In the genomic region with DNA sequence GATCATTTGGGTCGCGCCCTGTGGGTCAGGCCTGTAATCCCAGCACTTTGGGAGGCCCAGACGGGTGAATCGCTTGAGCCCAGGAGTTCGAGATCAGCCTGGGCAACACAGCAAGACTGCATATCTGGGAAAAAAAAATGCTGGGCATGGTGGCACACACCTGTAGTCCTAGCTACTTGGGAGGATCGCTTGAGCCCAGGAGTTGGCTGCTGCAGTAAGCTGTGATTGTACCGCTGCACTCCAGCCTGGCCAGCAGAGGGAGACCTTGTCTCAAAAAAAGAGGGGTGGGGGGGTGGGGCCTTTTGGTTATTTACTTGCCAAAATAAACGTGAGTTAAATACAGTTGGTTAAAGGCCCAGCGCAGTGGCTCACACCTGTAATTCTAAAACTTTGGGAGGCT, we compare ENCODE assay signal across 8 cellular contexts. TPM values are rescaled to one million over a fixed set of nuclear protein-coding genes. Genes with fewer than 3 reads are reported as not detected.
DNase-seq lines count a peak whose midpoint lies in the region; ATAC-seq and TF ChIP-seq lines count a peak whose summit lies in the region.

No MANE protein-coding gene starts in this region.

- TF ChIP-seq CTCF in heart right ventricle (IDR thresholded peaks at IDR 0.05) (peak in 5 of 9 donors; percentile 17 to 36 (median 20)), SU-DHL-6 (IDR thresholded peaks at IDR 0.05; ENCODE audit: insufficient read depth, low read length, poor library complexity, severe bottlenecking) (no peak), endodermal cell (conservative IDR thresholded peaks at IDR 0.05) (peak; percentile 69), type B pancreatic cell (conservative IDR thresholded peaks at IDR 0.05) (peak; percentile 51), mesothelial cell of epicardium (IDR thresholded peaks at IDR 0.05; ENCODE audit: unreplicated experiment) (no peak), adrenal gland (IDR thresholded peaks at IDR 0.05) (peak in 1 of 6 experiments; percentile 15)

- H2AFZ ChIP-seq in SU-DHL-6 (ENCODE audit: low read depth, low read length, severe bottlenecking): peak overlapping the region; percentile 54

- 45 to 46% methylated on average over 9 of the region's 9 CpGs for WGBS in heart right ventricle, 2 donors
- 44% methylated on average over 9 of the region's 9 CpGs for WGBS in right cardiac atrium
- WGBS in endodermal cell (ENCODE audit: insufficient coverage in 1 of 2, insufficient read length in 1 of 2), 2 experiments: 67 to 74% methylated on average over 7 to 9 of the region's 9 CpGs
- WGBS in adrenal gland, 4 donors: 45 to 54% (median 49%) methylated on average over 4 to 9 of the region's 9 CpGs

- no peak for TF ChIP-seq POLR2A in adrenal gland (IDR thresholded peaks at IDR 0.05)

- ATAC-seq in heart right ventricle (no peak), right cardiac atrium (no peak)

- H3K9me3 ChIP-seq in heart right ventricle (peaks cover 11 to 99% (median 50%) of the 10 kb centered on the region in 11 donors), right cardiac atrium (ENCODE audit: control insufficient read depth, low read length) (peaks cover 15% of the 10 kb centered on the region), SU-DHL-6 (ENCODE audit: insufficient read depth, low read length) (no peaks in the 10 kb centered on the region), endodermal cell (ENCODE audit: control insufficient read depth, low read length) (peaks cover 30% of the 10 kb centered on the region), adrenal gland (replicated peaks in 1 of 3) (peaks cover 0 to 47% (median 4%) of the 10 kb centered on the region in 3 donors)

- peaks cover 0 to 10% (median 2%) of the 10 kb centered on the region in 9 donors for H3K36me3 ChIP-seq in heart right ventricle
- peaks cover 1% of the 10 kb centered on the region; the same call in 1 of the 2 replicates for H3K36me3 ChIP-seq in SU-DHL-6 (ENCODE audit: low read length)
- peaks cover 4% of the 10 kb centered on the region for H3K36me3 ChIP-seq in endodermal cell (ENCODE audit: control insufficient read depth, insufficient read depth, low read length)
- no peaks in the 10 kb centered on the region for H3K36me3 ChIP-seq in adrenal gland (replicated peaks in 1 of 2)

- no peak overlapping the region for H3K4me2 ChIP-seq in SU-DHL-6 (ENCODE audit: low read depth, low read length, poor library complexity, severe bottlenecking)

- H3K36me3 Mint-ChIP-seq in endodermal cell (ENCODE audit: low read depth) (peaks cover 5% of the 10 kb centered on the region), type B pancreatic cell (peaks cover 7% of the 10 kb centered on the region), mesothelial cell of epicardium (peaks cover 36% of the 10 kb centered on the region)

- DNase-seq in heart right ventricle (no peak), right cardiac atrium (no peak), endodermal cell (peak; percentile 76), type B pancreatic cell (ENCODE audit: extremely low spot score, unreplicated experiment) (no peak), NCI-H1436 treated with DMSO at 0.1 percent for 48 hours (lab: John Stamatoyannopoulos, UW) (no peak), mesothelial cell of epicardium (ENCODE audit: low spot score in 2 of 2, unreplicated experiment in 2 of 2) (no peak), adrenal gland (no peak)

- H3K9me3 Mint-ChIP-seq in endodermal cell: peaks cover 24% of the 10 kb centered on the region
- peaks cover 10% of the 10 kb centered on the region for H3K9me3 Mint-ChIP-seq in type B pancreatic cell
- peaks cover 44% of the 10 kb centered on the region for H3K9me3 Mint-ChIP-seq in mesothelial cell of epicardium

- no peaks in the 10 kb centered on the region for H3K79me2 ChIP-seq in SU-DHL-6 (ENCODE audit: insufficient read depth, low read length)

- no peaks in the 10 kb centered on the region for H4K20me1 ChIP-seq in SU-DHL-6 (ENCODE audit: low read depth, low read length)

- no peak overlapping the region for H3K4me3 ChIP-seq in heart right ventricle
- no peak overlapping the region for H3K4me3 ChIP-seq in right cardiac atrium (ENCODE audit: low read length)
- no peak overlapping the region for H3K4me3 ChIP-seq in SU-DHL-6 (ENCODE audit: insufficient read depth, low read length, poor library complexity, severe bottlenecking)
- no peak overlapping the region for H3K4me3 ChIP-seq in endodermal cell (ENCODE audit: low read length)
- no peak overlapping the region for H3K4me3 ChIP-seq in adrenal gland

- H3F3A ChIP-seq in SU-DHL-6 (ENCODE audit: insufficient read depth): no peaks in the 10 kb centered on the region

- H3K9me2 ChIP-seq in SU-DHL-6 (replicated peaks; ENCODE audit: insufficient read depth, low read length): no peaks in the 10 kb centered on the region

- H3K4me1 ChIP-seq in heart right ventricle (no peaks in the 10 kb centered on the region), right cardiac atrium (ENCODE audit: control insufficient read depth, insufficient read depth, low read length) (no peaks in the 10 kb centered on the region), endodermal cell (ENCODE audit: control insufficient read depth, insufficient read depth, low read length) (no peaks in the 10 kb centered on the region), adrenal gland (replicated peaks in 1 of 2) (no peaks in the 10 kb centered on the region)

- H3K27me3 Mint-ChIP-seq in endodermal cell (ENCODE audit: insufficient read depth) (peaks cover 10% of the 10 kb centered on the region), type B pancreatic cell (no peaks in the 10 kb centered on the region), mesothelial cell of epicardium (ENCODE audit: low read depth) (no peaks in the 10 kb centered on the region)

- H3K27me3 ChIP-seq in heart right ventricle (no peaks in the 10 kb centered on the region), right cardiac atrium (ENCODE audit: control insufficient read depth, insufficient read depth) (no peaks in the 10 kb centered on the region), SU-DHL-6 (ENCODE audit: low read length) (no peaks in the 10 kb centered on the region), endodermal cell (ENCODE audit: control insufficient read depth, insufficient read depth, low read length, poor library complexity, severe bottlenecking) (no peaks in the 10 kb centered on the region), adrenal gland (no peaks in the 10 kb centered on the region)

- H3K27ac Mint-ChIP-seq in endodermal cell (no peak overlapping the region), type B pancreatic cell (no peak overlapping the region), mesothelial cell of epicardium (no peak overlapping the region)

- H3K4me3 Mint-ChIP-seq in endodermal cell (no peak overlapping the region), type B pancreatic cell (no peak overlapping the region), mesothelial cell of epicardium (no peak overlapping the region)

- H3K27ac ChIP-seq in heart right ventricle (no peak overlapping the region), right cardiac atrium (ENCODE audit: low read length) (no peak overlapping the region), SU-DHL-6 (ENCODE audit: low read depth, low read length) (no peak overlapping the region), endodermal cell (ENCODE audit: low read depth, low read length) (no peak overlapping the region), adrenal gland (no peak overlapping the region)

- H3K4me1 Mint-ChIP-seq in endodermal cell (no peaks in the 10 kb centered on the region), type B pancreatic cell (ENCODE audit: unreplicated experiment) (no peaks in the 10 kb centered on the region), mesothelial cell of epicardium (no peaks in the 10 kb centered on the region)

- H3K9ac ChIP-seq in SU-DHL-6 (ENCODE audit: low read length) (no peak overlapping the region), endodermal cell (ENCODE audit: extremely low read depth, low read length, poor library complexity, severe bottlenecking) (no peak overlapping the region)

- intact Hi-C loops in heart right ventricle (cut with DNase I): no loop called here
- intact Hi-C loops in right cardiac atrium (cut with DNase I): no loop called here
- intact Hi-C loops in adrenal gland (cut with DNase I): no loop called here

RNA-seq across cellular contexts. Expression of gene ZNF544, which starts 9.8 kb away (rescaled TPM):
- 10 to 100 TPM; 19.2 to 35.0 (median 23.7) TPM for total RNA-seq in heart right ventricle
- 10 to 100 TPM; 20.6 to 20.7 TPM for polyA plus RNA-seq in heart right ventricle
- 10 to 100 TPM; 23.7 to 29.5 (median 26.1) TPM for total RNA-seq in right cardiac atrium
- 29.1 TPM for polyA plus RNA-seq in right cardiac atrium
- total RNA-seq in endodermal cell: 10 to 100 TPM; 65.7 to 80.2 TPM
- polyA plus RNA-seq in endodermal cell (2013, experiment 1 of 2): 47.7 TPM
- 38.1 TPM for polyA plus RNA-seq in endodermal cell (2013, experiment 2 of 2)
- total RNA-seq in type B pancreatic cell (ENCODE audit: low replicate concordance): 52.0 and 52.5 TPM in 2 replicates
- 62.7 to 63.5 TPM (median 63.3 TPM) in 3 replicates for total RNA-seq in mesothelial cell of epicardium
- 100 to 1,000 TPM in 1 of 8 donors, 10 to 100 TPM in 7; 24.6 to 170 (median 31.5) TPM for total RNA-seq in adrenal gland
- 10 to 100 TPM; 10.8 to 26.5 (median 24.9) TPM for polyA plus RNA-seq in adrenal gland

RNA-seq across cellular contexts. Expression of gene ZNF274, which starts 36.0 kb away (rescaled TPM):
- total RNA-seq in heart right ventricle (10 to 100 TPM; 18.4 to 27.6 (median 22.9) TPM), right cardiac atrium (10 to 100 TPM; 19.1 to 24.8 (median 22.4) TPM), endodermal cell (10 to 100 TPM; 23.2 to 24.9 TPM), type B pancreatic cell (ENCODE audit: low replicate concordance) (27.2 and 34.1 TPM in 2 replicates), mesothelial cell of epicardium (27.4 to 30.6 TPM (median 27.9 TPM) in 3 replicates), adrenal gland (10 to 100 TPM; 20.3 to 34.5 (median 24.4) TPM)
- polyA plus RNA-seq in heart right ventricle (10 to 100 TPM; 13.8 to 26.0 TPM), right cardiac atrium (14.4 TPM), adrenal gland (10 to 100 TPM; 12.4 to 22.2 (median 14.4) TPM)
- 23.4 TPM for polyA plus RNA-seq in endodermal cell (2013, experiment 1 of 2)
- polyA plus RNA-seq in endodermal cell (2013, experiment 2 of 2): 23.2 TPM

RNA-seq across cellular contexts. Expression of gene ZNF8, which starts 59.9 kb away (rescaled TPM):
- 1 to 10 TPM; 4.4 to 6.2 (median 5.6) TPM for total RNA-seq in heart right ventricle
- 1 to 10 TPM; 1.4 to 4.2 TPM for polyA plus RNA-seq in heart right ventricle
- 1 to 10 TPM; 5.3 to 6.7 (median 6.0) TPM for total RNA-seq in right cardiac atrium
- 3.1 TPM for polyA plus RNA-seq in right cardiac atrium
- total RNA-seq in endodermal cell: 10 to 100 TPM; 14.4 to 16.1 TPM
- 7.5 TPM for polyA plus RNA-seq in endodermal cell (2013, experiment 1 of 2)
- 8.4 TPM for polyA plus RNA-seq in endodermal cell (2013, experiment 2 of 2)
- total RNA-seq in type B pancreatic cell (ENCODE audit: low replicate concordance): 10.8 and 16.4 TPM in 2 replicates
- 21.6 to 22.1 TPM (median 21.9 TPM) in 3 replicates for total RNA-seq in mesothelial cell of epicardium
- total RNA-seq in adrenal gland: 1 to 10 TPM; 6.6 to 8.6 (median 7.0) TPM
- 1 to 10 TPM; 1.6 to 2.6 (median 2.4) TPM for polyA plus RNA-seq in adrenal gland

Comparison
In these comparisons a context has a peak if more than half of its experiments do, and no peak if none do; other contexts are left out.
1. CTCF ChIP-seq: peak in heart right ventricle (5 of 9), endodermal cell (single experiment) and type B pancreatic cell (single experiment); none in SU-DHL-6 (single experiment) and mesothelial cell of epicardium (single experiment).